In genomic region chr7:134783294-134784069, GRCh38 we compare ENCODE assay signal across 17 cellular contexts. TPM values are rescaled to one million over a fixed set of nuclear protein-coding genes. Genes with fewer than 3 reads are reported as not detected.
A peak's percentile ranks its signal among the peaks of the same experiment; 100 is the strongest.
DNase-seq lines count a peak whose midpoint lies in the region; ATAC-seq, FAIRE-seq and TF ChIP-seq lines count a peak whose summit lies in the region.
"Had no signal": no experiment of that assay in that cellular context is flagged by ENCODE, and none has a peak within 500 bp of the region (broad histone marks: within the 10 kb centered on the region; RNA-seq: fewer than 3 reads in every experiment).

No MANE protein-coding gene starts in this region.

- H3K27ac Mint-ChIP-seq in MCF 10A (ENCODE audit: low read depth, unreplicated experiment) (no peak overlapping the region), CD14-positive monocyte (no peak overlapping the region)
- H3K27ac Mint-ChIP-seq: activated naive CD8-positive, alpha-beta T cell treated with anti-CD3 and anti-CD28 coated beads, Interleukin-2, amount 10 ng/mL, durations not matched to agents 7 days and 5 days; stimulated activated naive B cell treated with anti-CD40 and anti-IgM and Interleukin-4, amounts not matched to agents 10 μg/mL and 1 μg/mL and 100 μg/mL, for 72 hours had no signal

- peaks cover 3 to 5% of the 10 kb centered on the region in 2 donors for H3K4me1 ChIP-seq in breast epithelium
- peaks cover 58% of the 10 kb centered on the region for H3K4me1 ChIP-seq in endothelial cell of umbilical vein (ENCODE audit: control insufficient read depth, extremely low read depth, insufficient read depth, low read length)
- H3K4me1 ChIP-seq in trophoblast cell (ENCODE audit: control insufficient read depth in 1 of 2, insufficient read depth in 2 of 2, low read length in 2 of 2) = peaks cover 12 to 28% of the 10 kb centered on the region in 2 experiments
- H3K4me1 ChIP-seq in vagina = peaks cover 58% of the 10 kb centered on the region

- H3K9ac ChIP-seq in endothelial cell of umbilical vein (replicated peaks; ENCODE audit: extremely low read depth, insufficient read depth, low read length) (no peak overlapping the region), trophoblast cell (ENCODE audit: low read length) (no peak overlapping the region)

- POLR2A ChIA-PET in MCF 10A (lab: Yijun Ruan, JAX) = interaction anchor here (0.6 to 0.7 kb wide), 2 partner anchors 16 to 118 kb away, joined by 3 read pairs; no protein-coding TSS in a partner anchor
- POLR2A ChIA-PET in endothelial cell of umbilical vein (lab: Charles Lee) = interaction anchor here (0.7 to 6.4 kb wide), 7 partner anchors 18 to 121 kb away, joined by 3 to 45 read pairs (median 6); no protein-coding TSS in a partner anchor

- no peak overlapping the region for H4K8ac ChIP-seq in trophoblast cell (ENCODE audit: low read depth, low read length)

- peak overlapping the region; percentile 88 to 89 for H3K27ac ChIP-seq in breast epithelium
- no peak overlapping the region for H3K27ac ChIP-seq in endothelial cell of umbilical vein (ENCODE audit: insufficient read depth, low read depth, low read length)
- H3K27ac ChIP-seq in trophoblast cell (ENCODE audit: low read depth, low read length) = no peak overlapping the region
- peak overlapping the region; percentile 92 for H3K27ac ChIP-seq in vagina
- H3K27ac ChIP-seq: SK-N-MC had no signal

- H2AFZ ChIP-seq in endothelial cell of umbilical vein (ENCODE audit: low read depth, low read length) (no peak overlapping the region), trophoblast cell (ENCODE audit: insufficient read depth, low read length, poor library complexity) (no peak overlapping the region)

- H3K79me2 ChIP-seq in endothelial cell of umbilical vein (ENCODE audit: control insufficient read depth, insufficient read depth, low read length) (peaks cover 86% of the 10 kb centered on the region), trophoblast cell (ENCODE audit: control insufficient read depth, insufficient read depth, low read length, poor library complexity) (peaks cover 28% of the 10 kb centered on the region)

- no peak for TF ChIP-seq POLR2A in breast epithelium (IDR thresholded peaks at IDR 0.05)
- no peak for TF ChIP-seq POLR2A in endothelial cell of umbilical vein (IDR thresholded peaks at IDR 0.05; ENCODE audit: low read depth, low read length)
- TF ChIP-seq POLR2A in vagina (IDR thresholded peaks at IDR 0.05) = no peak

- H3K27me3 ChIP-seq in breast epithelium (no peaks in the 10 kb centered on the region), endothelial cell of umbilical vein (ENCODE audit: control insufficient read depth in 2 of 2, insufficient read depth in 2 of 2, low read length in 2 of 2) (no peaks in the 10 kb centered on the region), trophoblast cell (ENCODE audit: insufficient read depth, low read length) (no peaks in the 10 kb centered on the region), vagina (no peaks in the 10 kb centered on the region)

- H2BK120ac ChIP-seq in trophoblast cell (ENCODE audit: insufficient read depth, low read length, poor library complexity) = no peak overlapping the region

- H3K9me3 Mint-ChIP-seq in MCF 10A (ENCODE audit: unreplicated experiment) (no peaks in the 10 kb centered on the region), CD14-positive monocyte (no peaks in the 10 kb centered on the region)
- H3K9me3 Mint-ChIP-seq: activated B cell treated with CpG ODN at 0.5 μM for 24 hours; activated naive CD8-positive, alpha-beta T cell treated with anti-CD3 and anti-CD28 coated beads, Interleukin-2, amount 10 ng/mL, durations not matched to agents 7 days and 5 days; stimulated activated naive B cell treated with anti-CD40 and anti-IgM and Interleukin-4, amounts not matched to agents 10 μg/mL and 1 μg/mL and 100 μg/mL, for 72 hours had no signal

- no peak overlapping the region for H4K91ac ChIP-seq in trophoblast cell (ENCODE audit: low read depth, low read length)

- H3K27me3 Mint-ChIP-seq in MCF 10A (ENCODE audit: insufficient read depth, unreplicated experiment) (no peaks in the 10 kb centered on the region), CD14-positive monocyte (ENCODE audit: low read depth in 3 of 3) (peaks cover 2 to 14% (median 6%) of the 10 kb centered on the region in 3 donors)
- H3K27me3 Mint-ChIP-seq: activated naive CD8-positive, alpha-beta T cell treated with anti-CD3 and anti-CD28 coated beads, Interleukin-2, amount 10 ng/mL, durations not matched to agents 7 days and 5 days had no signal

- WGBS in trophoblast cell (ENCODE audit: extremely low coverage, insufficient coverage, insufficient read length) = no CpG with 5 or more reads among the region's 7 CpGs

- no peak overlapping the region for H3K14ac ChIP-seq in trophoblast cell (ENCODE audit: low read length)

- peaks cover 16% of the 10 kb centered on the region for H3K79me1 ChIP-seq in trophoblast cell (ENCODE audit: low read length)

- H3K4me3 Mint-ChIP-seq in MCF 10A (ENCODE audit: unreplicated experiment) (no peak overlapping the region), CD14-positive monocyte (no peak overlapping the region)
- H3K4me3 Mint-ChIP-seq: activated naive CD8-positive, alpha-beta T cell treated with anti-CD3 and anti-CD28 coated beads, Interleukin-2, amount 10 ng/mL, durations not matched to agents 7 days and 5 days; stimulated activated naive B cell treated with anti-CD40 and anti-IgM and Interleukin-4, amounts not matched to agents 10 μg/mL and 1 μg/mL and 100 μg/mL, for 72 hours had no signal

- DNase-seq in breast epithelium (ENCODE audit: low spot score in 2 of 2) = no peak
- no peak for DNase-seq in MCF 10A (ENCODE audit: unreplicated experiment)
- DNase-seq in endothelial cell of umbilical vein (ENCODE audit: low read depth, low spot score) = no peak
- DNase-seq in trophoblast cell = no peak
- DNase-seq in vagina (ENCODE audit: extremely low spot score in 2 of 2) = peak in 1 of 2 donors; percentile 77
- no peak for DNase-seq in CD14-positive monocyte (ENCODE audit: low spot score)
- DNase-seq in DMS153 (lab: John Stamatoyannopoulos, UW) = no peak
- DNase-seq: activated B cell treated with CpG ODN at 0.5 μM for 24 hours; activated CD8-positive, alpha-beta memory T cell treated with anti-CD3 and anti-CD28 coated beads, Interleukin-2, amount 50 U/mL, for 48 hours; activated naive CD8-positive, alpha-beta T cell treated with anti-CD3 and anti-CD28 coated beads, Interleukin-2, amount 10 ng/mL, durations not matched to agents 7 days and 5 days; Caco-2; NCI-H1092; NCI-H2227 treated with DMSO at 0.1 percent for 48 hours; stimulated activated naive B cell treated with anti-CD40 and anti-IgM and Interleukin-4, amounts not matched to agents 10 μg/mL and 1 μg/mL and 100 μg/mL, for 72 hours had no signal

- intact Hi-C loops in breast epithelium (cut with DNase I; ENCODE audit: low total_unique reads) = no loop called here
- intact Hi-C loops in MCF 10A (cut with micrococcal nuclease) = loop anchor here (5.0 kb wide), 1 partner anchor 109 kb away; no protein-coding TSS in a partner anchor
- intact Hi-C loops in endothelial cell of umbilical vein (cut with micrococcal nuclease) = loop anchor here (5.0 kb wide), 1 partner anchor 389 kb away; the partner anchor contains the start of gene CYREN
- intact Hi-C loops in vagina (cut with DNase I) = loop anchor here (5.0 to 10.0 kb wide), 2 partner anchors 91 to 151 kb away; no protein-coding TSS in a partner anchor
- intact Hi-C loops in CD14-positive monocyte (cut with micrococcal nuclease) = no loop called here

- no peak overlapping the region for H3K23ac ChIP-seq in trophoblast cell (ENCODE audit: low read length)

- H3K4me3 ChIP-seq in breast epithelium (peak overlapping the region; percentile 3 to 66 (median 55)), endothelial cell of umbilical vein (replicated peaks in 1 of 3; ENCODE audit: insufficient read depth in 1 of 3, low read depth in 1 of 3, low read length in 3 of 3) (no peak overlapping the region), trophoblast cell (ENCODE audit: low read depth, low read length) (no peak overlapping the region), vagina (peak overlapping the region; percentile 15 to 63)
- H3K4me3 ChIP-seq: SK-N-MC had no signal

- peaks cover 3% of the 10 kb centered on the region for H4K20me1 ChIP-seq in endothelial cell of umbilical vein (replicated peaks; ENCODE audit: control insufficient read depth, extremely low read depth, insufficient read depth, low read length)

- TF ChIP-seq CTCF in breast epithelium (IDR thresholded peaks at IDR 0.05) = no peak
- TF ChIP-seq CTCF in MCF 10A (IDR thresholded peaks at IDR 0.05; ENCODE audit: unreplicated experiment) = no peak
- no peak for TF ChIP-seq CTCF in endothelial cell of umbilical vein (IDR thresholded peaks at IDR 0.05; ENCODE audit: extremely low read depth in 1 of 2, insufficient read depth in 1 of 2, low read depth in 1 of 2, low read length in 2 of 2)
- TF ChIP-seq CTCF in vagina (IDR thresholded peaks at IDR 0.05) = no peak
- no peak for TF ChIP-seq CTCF in CD14-positive monocyte (IDR thresholded peaks at IDR 0.05)

- H3K18ac ChIP-seq in trophoblast cell (ENCODE audit: low read length) = no peak overlapping the region

- H3K4ac ChIP-seq in trophoblast cell (ENCODE audit: low read depth, low read length) = peak overlapping the region; percentile 84

- H3K36me3 Mint-ChIP-seq in MCF 10A (ENCODE audit: insufficient read depth, unreplicated experiment) (no peaks in the 10 kb centered on the region), CD14-positive monocyte (no peaks in the 10 kb centered on the region)
- H3K36me3 Mint-ChIP-seq: activated naive CD8-positive, alpha-beta T cell treated with anti-CD3 and anti-CD28 coated beads, Interleukin-2, amount 10 ng/mL, durations not matched to agents 7 days and 5 days; stimulated activated naive B cell treated with anti-CD40 and anti-IgM and Interleukin-4, amounts not matched to agents 10 μg/mL and 1 μg/mL and 100 μg/mL, for 72 hours had no signal

- H2AK5ac ChIP-seq in trophoblast cell (ENCODE audit: low read length) = no peak overlapping the region

- FAIRE-seq in endothelial cell of umbilical vein (lab: Jason Lieb, UNC) = no peak
- FAIRE-seq: keratinocyte had no signal

- no peak overlapping the region for H2BK5ac ChIP-seq in trophoblast cell (ENCODE audit: low read depth, low read length, poor library complexity)

- dilution Hi-C loops in endothelial cell of umbilical vein (cut with MboI; ENCODE audit: extremely low pct_ligation_motif_present, low sequenced_read_pairs) = no loop called here

- no peak for ATAC-seq in esophagus mucosa

- H3K36me3 ChIP-seq in breast epithelium (no peaks in the 10 kb centered on the region), endothelial cell of umbilical vein (ENCODE audit: control insufficient read depth in 2 of 2, extremely low read depth in 1 of 2, insufficient read depth in 2 of 2, low read length in 2 of 2) (peaks cover 4 to 10% of the 10 kb centered on the region in 2 experiments), trophoblast cell (ENCODE audit: control insufficient read depth in 1 of 2, insufficient read depth in 2 of 2, low read length in 2 of 2) (peaks cover 10 to 23% of the 10 kb centered on the region in 2 experiments), vagina (peaks cover 0 to 5% of the 10 kb centered on the region in 2 donors)

- no peak overlapping the region for H4K12ac ChIP-seq in trophoblast cell (ENCODE audit: low read depth, low read length)

- CTCF ChIA-PET in MCF 10A (lab: Yijun Ruan, JAX) = interaction anchor here (0.6 to 1.4 kb wide), 4 partner anchors 9 to 93 kb away, joined by 3 to 5 read pairs (median 4); no protein-coding TSS in a partner anchor
- CTCF ChIA-PET in endothelial cell of umbilical vein (lab: Charles Lee) = interaction anchor here (1.1 to 1.4 kb wide), 2 partner anchors 58 to 59 kb away, joined by 3 read pairs; no protein-coding TSS in a partner anchor

- H2BK12ac ChIP-seq in trophoblast cell (ENCODE audit: low read length) = no peak overlapping the region

- H3K9me3 ChIP-seq in breast epithelium (no peaks in the 10 kb centered on the region), endothelial cell of umbilical vein (replicated peaks; ENCODE audit: control insufficient read depth, insufficient read depth, low read length) (no peaks in the 10 kb centered on the region), trophoblast cell (ENCODE audit: insufficient read depth, low read depth, low read length) (peaks cover 2% of the 10 kb centered on the region), vagina (no peaks in the 10 kb centered on the region)
- H3K9me3 ChIP-seq: Caco-2 had no signal

- H3K4me1 Mint-ChIP-seq in MCF 10A (ENCODE audit: insufficient read depth, unreplicated experiment) (peaks cover 28% of the 10 kb centered on the region), CD14-positive monocyte (no peaks in the 10 kb centered on the region)
- H3K4me1 Mint-ChIP-seq: activated B cell treated with CpG ODN at 0.5 μM for 24 hours had no signal

- H3K4me2 ChIP-seq in endothelial cell of umbilical vein (ENCODE audit: insufficient read depth, low read length) (peak overlapping the region; percentile 12), trophoblast cell (ENCODE audit: low read length) (peak overlapping the region; percentile 64)

- BruUV-seq in MCF 10A (replicated peaks; lab: Mats Ljungman, UMichigan) = no TSS peak
- no TSS peak for BruUV-seq in endothelial cell of umbilical vein (replicated peaks; lab: Mats Ljungman, UMichigan)

- no peaks in the 10 kb centered on the region for H3K9me1 ChIP-seq in endothelial cell of umbilical vein (replicated peaks; ENCODE audit: control insufficient read depth, extremely low read depth, insufficient read depth, low read length)

RNA-seq across cellular contexts. Expression of gene CALD1, which starts 4.0 kb away (rescaled TPM):
- total RNA-seq in breast epithelium = 100 to 1,000 TPM; 252 to 335 (median 266) TPM
- total RNA-seq in MCF 10A (2022) = 130 and 183 TPM in 2 replicates
- total RNA-seq in endothelial cell of umbilical vein = 307 and 313 TPM in 2 replicates
- 136 and 148 TPM in 2 replicates for polyA plus RNA-seq in endothelial cell of umbilical vein
- polyA plus RNA-seq in endothelial cell of umbilical vein (2011; cell fraction: cytosol; rRNA removed) = 186 and 212 TPM in 2 replicates
- polyA plus RNA-seq in endothelial cell of umbilical vein (2011; cell fraction: nucleus; rRNA removed) = 346 and 400 TPM in 2 replicates
- 259 and 283 TPM in 2 replicates for polyA plus RNA-seq in endothelial cell of umbilical vein (2012)
- polyA minus RNA-seq in endothelial cell of umbilical vein = 325 and 347 TPM in 2 replicates
- polyA minus RNA-seq in endothelial cell of umbilical vein (2011; cell fraction: cytosol; rRNA and poly(A)+ RNA removed) = 28.8 TPM
- 320 and 528 TPM in 2 replicates for polyA minus RNA-seq in endothelial cell of umbilical vein (2011; cell fraction: nucleus; rRNA and poly(A)+ RNA removed)
- polyA plus RNA-seq in trophoblast cell (2013) = 510 and 518 TPM in 2 replicates
- total RNA-seq in vagina = 343 TPM
- total RNA-seq in esophagus mucosa = 46.1 TPM
- polyA plus RNA-seq in CD14-positive monocyte = under 1 TPM in 1 of 2 donors, not detected in 1; 0.18 TPM
- total RNA-seq: activated naive CD8-positive, alpha-beta T cell treated with anti-CD3 and anti-CD28 coated beads, Interleukin-2, amount 10 ng/mL, durations not matched to agents 7 days and 5 days had no signal

Comparison
In these comparisons a context has a peak if more than half of its experiments do, and no peak if none do; other contexts are left out.
1. intact Hi-C loops: an anchor here in MCF 10A (5.0 kb wide), endothelial cell of umbilical vein (5.0 kb wide) and vagina (5.0 to 10.0 kb wide); none called in breast epithelium and CD14-positive monocyte.
2. H3K27ac ChIP-seq: peak in breast epithelium (2 of 2) and vagina (single experiment); none in endothelial cell of umbilical vein (single experiment) and trophoblast cell (single experiment).
3. H3K4me3 ChIP-seq: peak in breast epithelium (3 of 3) and vagina (2 of 2); none in endothelial cell of umbilical vein (0 of 3) and trophoblast cell (single experiment).